20 cellular contexts compared by ENCODE assay signal in the genomic region with DNA sequence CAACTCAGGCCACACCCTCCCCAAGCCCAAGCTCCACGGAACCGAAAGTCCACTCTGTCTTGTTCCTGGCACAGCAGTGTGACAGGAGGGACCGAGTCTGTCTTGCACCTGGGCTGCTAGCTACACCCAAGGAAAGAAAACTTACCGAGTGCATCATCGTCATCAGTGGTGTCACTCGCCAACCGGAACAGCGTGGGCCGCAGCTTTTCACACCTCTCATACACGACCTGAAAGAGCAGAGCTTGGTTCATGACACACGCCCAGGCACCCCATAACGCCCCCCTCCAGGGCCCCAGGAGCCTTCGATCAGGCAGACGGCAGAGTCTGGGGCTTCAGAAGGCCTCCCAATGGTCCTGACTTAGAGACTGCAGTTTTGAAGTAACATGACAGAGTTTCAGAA. TPM values are rescaled to one million over a fixed set of nuclear protein-coding genes. Genes with fewer than 3 reads are reported as not detected.
DNase-seq lines count a peak whose midpoint lies in the region; ATAC-seq and TF ChIP-seq lines count a peak whose summit lies in the region.
"Had no signal": no experiment of that assay in that cellular context is flagged by ENCODE, and none has a peak within 500 bp of the region (broad histone marks: within the 10 kb centered on the region; RNA-seq: fewer than 3 reads in every experiment).

No MANE protein-coding gene starts in this region.

- intact Hi-C loops in CD4-positive, alpha-beta memory T cell (cut with micrococcal nuclease): no loop called here

- H3K27me3 ChIP-seq in CD4-positive, alpha-beta memory T cell (ENCODE audit: insufficient read depth, low read length): no peaks in the 10 kb centered on the region
- H3K27me3 ChIP-seq: vagina had no signal

- peaks cover 70 to 85% of the 10 kb centered on the region in 2 donors for H3K36me3 Mint-ChIP-seq in CD4-positive, alpha-beta memory T cell
- H3K36me3 Mint-ChIP-seq in activated CD4-positive, alpha-beta memory T cell treated with anti-CD3 and anti-CD28 coated beads, Interleukin-2, amount 10 ng/mL, durations not matched to agents 7 days and 5 days (ENCODE audit: low read depth): peaks cover 76% of the 10 kb centered on the region
- H3K36me3 Mint-ChIP-seq in chondrocyte (ENCODE audit: low read depth): peaks cover 56% of the 10 kb centered on the region

- peaks cover 6% of the 10 kb centered on the region for H3K4me1 ChIP-seq in CD4-positive, alpha-beta memory T cell (ENCODE audit: insufficient read depth, low read length)
- H3K4me1 ChIP-seq: prostate gland, vagina had no signal

- H3K4me3 Mint-ChIP-seq in CD4-positive, alpha-beta memory T cell: peak overlapping the region in 6 of 8 donors; percentile 3 to 69 (median 48)
- H3K4me3 Mint-ChIP-seq in activated CD4-positive, alpha-beta memory T cell treated with anti-CD3 and anti-CD28 coated beads, Interleukin-2, amount 10 ng/mL, durations not matched to agents 7 days and 5 days: no peak overlapping the region
- H3K4me3 Mint-ChIP-seq in chondrocyte (ENCODE audit: unreplicated experiment): no peak overlapping the region
- H3K4me3 Mint-ChIP-seq: activated naive CD8-positive, alpha-beta T cell treated with anti-CD3 and anti-CD28 coated beads, Interleukin-2, amount 10 ng/mL, durations not matched to agents 7 days and 5 days had no signal

- no peaks in the 10 kb centered on the region for H3K27me3 Mint-ChIP-seq in CD4-positive, alpha-beta memory T cell
- no peaks in the 10 kb centered on the region for H3K27me3 Mint-ChIP-seq in activated CD4-positive, alpha-beta memory T cell treated with anti-CD3 and anti-CD28 coated beads, Interleukin-2, amount 10 ng/mL, durations not matched to agents 7 days and 5 days
- H3K27me3 Mint-ChIP-seq in chondrocyte (ENCODE audit: low read depth): no peaks in the 10 kb centered on the region
- H3K27me3 Mint-ChIP-seq: activated naive CD8-positive, alpha-beta T cell treated with anti-CD3 and anti-CD28 coated beads, Interleukin-2, amount 10 ng/mL, durations not matched to agents 7 days and 5 days had no signal

- H3K4me1 Mint-ChIP-seq in CD4-positive, alpha-beta memory T cell: peaks cover 0 to 11% (median 3%) of the 10 kb centered on the region in 4 donors
- peaks cover 10% of the 10 kb centered on the region for H3K4me1 Mint-ChIP-seq in activated CD4-positive, alpha-beta memory T cell treated with anti-CD3 and anti-CD28 coated beads, Interleukin-2, amount 10 ng/mL, durations not matched to agents 7 days and 5 days
- no peaks in the 10 kb centered on the region for H3K4me1 Mint-ChIP-seq in chondrocyte (ENCODE audit: low read depth)

- peak; percentile 41 to 68 (median 45) for DNase-seq in CD4-positive, alpha-beta memory T cell
- DNase-seq in activated CD4-positive, alpha-beta memory T cell treated with anti-CD3 and anti-CD28 coated beads, Interleukin-2, amount 10 ng/mL, durations not matched to agents 7 days and 5 days: peak; percentile 45
- DNase-seq in chondrocyte (ENCODE audit: low spot score): no peak
- no peak for DNase-seq in anterior cingulate cortex (lab: John Stamatoyannopoulos, UW)
- DNase-seq: activated naive CD8-positive, alpha-beta T cell treated with anti-CD3 and anti-CD28 coated beads, Interleukin-2, amount 10 ng/mL, durations not matched to agents 7 days and 5 days; cerebellar nuclear complex; kidney; MV-4-11; NCI-H2171; NK-92 treated with Interleukin-12 subunit alpha and Interleukin-12 subunit beta, amount 100 ng/mL, for 24 hours; SHP77 treated with DMSO at 0.1 percent for 48 hours had no signal

- CTCF ChIA-PET in CD4-positive, alpha-beta memory T cell (lab: Charles Lee; ENCODE audit: partially characterized antibody): interaction anchor here (0.8 to 1.5 kb wide), 2 partner anchors 21 to 49 kb away, joined by 3 read pairs; no protein-coding TSS in a partner anchor
- CTCF ChIA-PET in activated CD4-positive, alpha-beta memory T cell treated with anti-CD3 and anti-CD28 coated beads, Interleukin-2, amount 10 ng/mL, durations not matched to agents 7 days and 5 days (lab: Charles Lee): interaction anchor here (0.6 kb wide), 1 partner anchor 56 kb away, joined by 3 read pairs; no protein-coding TSS in a partner anchor

- ATAC-seq in GM19351 (IDR thresholded peaks at IDR 0.05; ENCODE audit: unreplicated experiment): peak; percentile 77
- ATAC-seq in esophagus mucosa: peak; percentile 12
- no peak for ATAC-seq in HG03432 (IDR thresholded peaks at IDR 0.05; ENCODE audit: unreplicated experiment)
- no peak for ATAC-seq in HG03097 (IDR thresholded peaks at IDR 0.05; ENCODE audit: low FRiP score, unreplicated experiment)
- ATAC-seq: GM12878, HCT116 had no signal

- POLR2A ChIA-PET in CD4-positive, alpha-beta memory T cell (lab: Charles Lee; ENCODE audit: partially characterized antibody): interaction anchor here (1.1 kb wide), 1 partner anchor 26 kb away, joined by 5 read pairs; no protein-coding TSS in a partner anchor
- POLR2A ChIA-PET in activated CD4-positive, alpha-beta memory T cell treated with anti-CD3 and anti-CD28 coated beads, Interleukin-2, amount 10 ng/mL, durations not matched to agents 7 days and 5 days (lab: Charles Lee): no interaction called here

- peak overlapping the region; percentile 82 to 95 (median 87) for H3K27ac Mint-ChIP-seq in CD4-positive, alpha-beta memory T cell
- H3K27ac Mint-ChIP-seq in activated CD4-positive, alpha-beta memory T cell treated with anti-CD3 and anti-CD28 coated beads, Interleukin-2, amount 10 ng/mL, durations not matched to agents 7 days and 5 days: peak overlapping the region; percentile 79
- no peak overlapping the region for H3K27ac Mint-ChIP-seq in chondrocyte (ENCODE audit: unreplicated experiment)

- peaks cover 82% of the 10 kb centered on the region for H3K36me3 ChIP-seq in CD4-positive, alpha-beta memory T cell (ENCODE audit: insufficient read depth, low read length)

- H3K27ac ChIP-seq in CD4-positive, alpha-beta memory T cell (ENCODE audit: low read depth, low read length): peak overlapping the region; percentile 42
- H3K27ac ChIP-seq: epithelial cell of prostate, vagina had no signal

- TF ChIP-seq CTCF in chondrocyte (IDR thresholded peaks at IDR 0.05): no peak

- H3K4me3 ChIP-seq in CD4-positive, alpha-beta memory T cell (ENCODE audit: low read length in 2 of 2): no peak overlapping the region
- H3K4me3 ChIP-seq: GM12878, prostate gland, vagina had no signal

- H3K9me3 Mint-ChIP-seq in CD4-positive, alpha-beta memory T cell: no peaks in the 10 kb centered on the region
- H3K9me3 Mint-ChIP-seq in activated CD4-positive, alpha-beta memory T cell treated with anti-CD3 and anti-CD28 coated beads, Interleukin-2, amount 10 ng/mL, durations not matched to agents 7 days and 5 days: no peaks in the 10 kb centered on the region
- H3K9me3 Mint-ChIP-seq in chondrocyte (ENCODE audit: low read depth): no peaks in the 10 kb centered on the region
- H3K9me3 Mint-ChIP-seq: activated naive CD8-positive, alpha-beta T cell treated with anti-CD3 and anti-CD28 coated beads, Interleukin-2, amount 10 ng/mL, durations not matched to agents 7 days and 5 days had no signal

- H3K9me3 ChIP-seq in CD4-positive, alpha-beta memory T cell (ENCODE audit: control insufficient read depth in 1 of 2, low read length in 2 of 2): no peaks in the 10 kb centered on the region
- H3K9me3 ChIP-seq: prostate gland, vagina had no signal

RNA-seq across cellular contexts. Expression of a gene that starts 27.5 kb away (rescaled TPM):
- total RNA-seq in CD4-positive, alpha-beta memory T cell: 100 to 1,000 TPM; 114 to 118 TPM
- 10 to 100 TPM; 49.2 to 49.6 TPM for polyA plus RNA-seq in CD4-positive, alpha-beta memory T cell
- total RNA-seq in activated CD4-positive, alpha-beta memory T cell treated with anti-CD3 and anti-CD28 coated beads, Interleukin-2, amount 10 ng/mL, durations not matched to agents 7 days and 5 days: 10 to 100 TPM; 95.3 to 97.8 TPM
- total RNA-seq in esophagus mucosa (24.6 TPM), chondrocyte (37.2 to 43.0 TPM (median 40.4 TPM) in 3 replicates)

RNA-seq across cellular contexts. Expression of a gene that starts 29.8 kb away (rescaled TPM):
- 10 to 100 TPM; 19.7 to 24.7 TPM for total RNA-seq in CD4-positive, alpha-beta memory T cell
- polyA plus RNA-seq in CD4-positive, alpha-beta memory T cell: 10 to 100 TPM; 11.4 to 13.0 TPM
- total RNA-seq in activated CD4-positive, alpha-beta memory T cell treated with anti-CD3 and anti-CD28 coated beads, Interleukin-2, amount 10 ng/mL, durations not matched to agents 7 days and 5 days: 10 to 100 TPM; 18.0 to 19.0 TPM
- 14.8 TPM for total RNA-seq in esophagus mucosa
- total RNA-seq in chondrocyte: 17.7 to 27.5 TPM (median 19.6 TPM) in 3 replicates

Comparison
In these comparisons a context has a peak if more than half of its experiments do, and no peak if none do; other contexts are left out.
1. DNase-seq: peak in CD4-positive, alpha-beta memory T cell (5 of 5) and activated CD4-positive, alpha-beta memory T cell treated with anti-CD3 and anti-CD28 coated beads, Interleukin-2, amount 10 ng/mL, durations not matched to agents 7 days and 5 days (single experiment); none in chondrocyte (single experiment) and anterior cingulate cortex (0 of 58).
2. H3K4me3 Mint-ChIP-seq: peak in CD4-positive, alpha-beta memory T cell (6 of 8); none in activated CD4-positive, alpha-beta memory T cell treated with anti-CD3 and anti-CD28 coated beads, Interleukin-2, amount 10 ng/mL, durations not matched to agents 7 days and 5 days (single experiment) and chondrocyte (single experiment).
3. ATAC-seq: peak in GM19351 (single experiment) and esophagus mucosa (single experiment); none in HG03432 (single experiment) and HG03097 (single experiment).